29 cellular contexts compared by ENCODE assay signal in genomic region chr18:57060814-57061213, GRCh38.
"Had no signal": no experiment of that assay in that cellular context is flagged by ENCODE, and none has a peak within 500 bp of the region (broad histone marks: within the 10 kb centered on the region; RNA-seq: fewer than 3 reads in every experiment).

No MANE protein-coding gene starts in this region.

- H3K4me3 Mint-ChIP-seq: memory B cell; mesothelial cell of epicardium; naive thymus-derived CD8-positive, alpha-beta T cell; nephron progenitor cell; stimulated activated naive CD8-positive, alpha-beta T cell treated with anti-CD3 and anti-CD28 coated beads, Interleukin-15, amount 100 ng/mL, for 72 hours had no signal

- H3K4me1 ChIP-seq: heart left ventricle, suprapubic skin, transverse colon, upper lobe of right lung, uterus had no signal

- H3K4me3 ChIP-seq: dorsolateral prefrontal cortex, heart left ventricle, ovary, right lobe of liver, smooth muscle cell, suprapubic skin, transverse colon, upper lobe of right lung, uterus had no signal

- H3K4me2 ChIP-seq: smooth muscle cell had no signal

- H3K9me3 ChIP-seq: heart left ventricle, ovary, right lobe of liver, suprapubic skin, transverse colon, upper lobe of right lung, uterus had no signal

- FAIRE-seq: colon, frontal cortex, islet of Langerhans had no signal

- H3K27me3 ChIP-seq: ovary, right lobe of liver, transverse colon, upper lobe of right lung, uterus had no signal

- H3K4me1 Mint-ChIP-seq: memory B cell, mesothelial cell of epicardium had no signal

- DNase-seq: dorsolateral prefrontal cortex; effector CD4-positive, alpha-beta T cell; heart left ventricle; hippocampal formation; kidney glomerular epithelial cell; naive thymus-derived CD8-positive, alpha-beta T cell; nephron progenitor cell; occipital lobe; ovary; posterior cingulate gyrus; retina; right lobe of liver; stimulated activated CD4-positive, alpha-beta T cell treated with anti-CD3 and anti-CD28 coated beads, Interleukin-12 subunit alpha, Interleukin-12 subunit beta, amount 100 ng/mL, for 4 hours; stimulated activated CD4-positive, alpha-beta T cell treated with anti-CD3 and anti-CD28 coated beads, Interleukin-1b, Interleukin-23, amount 100 ng/mL, for 48 hours; stimulated activated CD4-positive, alpha-beta T cell treated with anti-CD3 and anti-CD28 coated beads, Interleukin-4, amount 100 ng/mL, for 1 hour; stimulated activated CD8-positive, alpha-beta memory T cell treated with anti-CD3 and anti-CD28 coated beads, Interleukin-4, amount 100 ng/mL, for 48 hours; stimulated activated naive CD4-positive, alpha-beta T cell; stimulated activated naive CD8-positive, alpha-beta T cell treated with anti-CD3 and anti-CD28 coated beads, Interleukin-15, amount 100 ng/mL, for 72 hours; transverse colon; upper lobe of right lung; uterus had no signal

- H3K36me3 Mint-ChIP-seq: memory B cell, mesothelial cell of epicardium had no signal

- H3K36me3 ChIP-seq: heart left ventricle, ovary, right lobe of liver, suprapubic skin, transverse colon, upper lobe of right lung, uterus had no signal

- H3K27ac ChIP-seq: dorsolateral prefrontal cortex, heart left ventricle, ovary, right lobe of liver, suprapubic skin, transverse colon, upper lobe of right lung, uterus had no signal

- H3K27ac Mint-ChIP-seq: memory B cell; mesothelial cell of epicardium; nephron progenitor cell; stimulated activated naive CD8-positive, alpha-beta T cell treated with anti-CD3 and anti-CD28 coated beads, Interleukin-15, amount 100 ng/mL, for 72 hours had no signal

- ATAC-seq: heart left ventricle; left lobe of liver; naive thymus-derived CD8-positive, alpha-beta T cell; right lobe of liver; stimulated activated naive CD8-positive, alpha-beta T cell treated with anti-CD3 and anti-CD28 coated beads, Interleukin-15, amount 100 ng/mL, for 72 hours; upper lobe of right lung had no signal

- H3K9me3 Mint-ChIP-seq: mesothelial cell of epicardium, nephron progenitor cell had no signal
